In genomic region chr12:45757172-45757571, GRCh38 we compare ENCODE assay signal across 17 cellular contexts. TPM values are rescaled to one million over a fixed set of nuclear protein-coding genes. Genes with fewer than 3 reads are reported as not detected.
DNase-seq lines count a peak whose midpoint lies in the region; ATAC-seq, FAIRE-seq and TF ChIP-seq lines count a peak whose summit lies in the region.
"Had no signal": no experiment of that assay in that cellular context is flagged by ENCODE, and none has a peak within 500 bp of the region (broad histone marks: within the 10 kb centered on the region; RNA-seq: fewer than 3 reads in every experiment).

No MANE protein-coding gene starts in this region.

- 56% methylated on average over 3 of the region's 3 CpGs for WGBS in K562 (ENCODE audit: insufficient coverage, low coverage, missing lambda C conversion rate)

- no peak for TF ChIP-seq CTCF in K562 (IDR thresholded peaks at IDR 0.05 in 2 of 3, conservative IDR thresholded peaks at IDR 0.05 in 1 of 3; ENCODE audit: insufficient read depth in 2 of 3, low read depth in 1 of 3, low read length in 3 of 3)

- peaks cover 8% of the 10 kb centered on the region for H3K36me3 Mint-ChIP-seq in activated naive CD4-positive, alpha-beta T cell treated with anti-CD3 and anti-CD28 coated beads, Interleukin-2, amount 50 U/mL, for 24 hours
- peaks cover 0 to 16% of the 10 kb centered on the region in 2 donors for H3K36me3 Mint-ChIP-seq in activated naive CD4-positive, alpha-beta T cell treated with anti-CD3 and anti-CD28 coated beads, Interleukin-2, amount 50 U/mL, for 72 hours
- peaks cover 14% of the 10 kb centered on the region for H3K36me3 Mint-ChIP-seq in T-cell

- DNase-seq in activated naive CD4-positive, alpha-beta T cell treated with anti-CD3 and anti-CD28 coated beads, Interleukin-2, amount 50 U/mL, for 72 hours (ENCODE audit: low spot score in 2 of 2), result no peak
- DNase-seq in K562 (ENCODE audit: extremely low read depth in 1 of 4, low spot score in 3 of 4) (no peak), DMS53 treated with DMSO at 0.1 percent for 48 hours (lab: John Stamatoyannopoulos, UW; ENCODE audit: unreplicated experiment) (no peak), T-cell (no peak), NCI-H1105 treated with DMSO at 0.1 percent for 48 hours (lab: John Stamatoyannopoulos, UW) (no peak)
- DNase-seq in activated naive CD4-positive, alpha-beta T cell treated with Interleukin-2 at 50 U/mL for 16 hours, result no peak
- DNase-seq: 8988T, NCI-H1092 treated with DMSO at 0.1 percent for 48 hours, NCI-H187, Peyer's patch, Right ventricle myocardium superior had no signal

- 0 out of 2 replicates have a peak, but pooled peaks cover under 1% of the 10 kb centered on the region for H4K20me1 ChIP-seq in K562 (replicated peaks; ENCODE audit: control insufficient read depth, insufficient read depth, low read length)

- H3K27ac Mint-ChIP-seq in activated naive CD4-positive, alpha-beta T cell treated with anti-CD3 and anti-CD28 coated beads, Interleukin-2, amount 50 U/mL, for 24 hours, result peak overlapping the region; percentile 20
- H3K27ac Mint-ChIP-seq in activated naive CD4-positive, alpha-beta T cell treated with anti-CD3 and anti-CD28 coated beads, Interleukin-2, amount 50 U/mL, for 72 hours, result no peak overlapping the region
- peak overlapping the region in 1 of 2 donors; percentile 3 for H3K27ac Mint-ChIP-seq in T-cell

- in situ Hi-C loops in K562 (cut with MboI), result no loop called here

- no peak overlapping the region for H3K4me2 ChIP-seq in K562 (ENCODE audit: insufficient read depth, low read length)
- H3K4me2 ChIP-seq: BLaER1 treated with 17β-estradiol and CSF1 and Interleukin-3, amounts not matched to agents 10 nM and 100 nM; KMS-11 had no signal

- H3K36me3 ChIP-seq in K562 (ENCODE audit: control insufficient read depth, insufficient read depth, low read length), result peaks cover 5% of the 10 kb centered on the region; the same call in 2 of the 3 replicates
- no peaks in the 10 kb centered on the region for H3K36me3 ChIP-seq in muscle layer of duodenum (ENCODE audit: control insufficient read depth in 1 of 2, insufficient read depth in 2 of 2, low read length in 2 of 2)
- H3K36me3 ChIP-seq: MG63, Peyer's patch had no signal

- POLR2A ChIA-PET in K562 (lab: Yijun Ruan, JAX) (interaction anchor here (0.8 to 1.0 kb wide), 2 partner anchors 9 to 30 kb away, joined by 3 read pairs; no protein-coding TSS in a partner anchor), T-cell (lab: Charles Lee) (no interaction called here)

- H3K4me1 Mint-ChIP-seq in activated naive CD4-positive, alpha-beta T cell treated with anti-CD3 and anti-CD28 coated beads, Interleukin-2, amount 50 U/mL, for 24 hours, result peaks cover 88% of the 10 kb centered on the region
- H3K4me1 Mint-ChIP-seq in T-cell, result peaks cover 74 to 80% (median 78%) of the 10 kb centered on the region in 3 donors

- H3K27ac ChIP-seq in K562 (ENCODE audit: extremely low read depth, low read depth, low read length), result peak overlapping the region; percentile 27; the same call in 1 of the 3 replicates
- H3K27ac ChIP-seq in muscle layer of duodenum (ENCODE audit: low read length), result peak overlapping the region; percentile 27
- H3K27ac ChIP-seq: BLaER1 treated with 17β-estradiol and CSF1 and Interleukin-3, amounts not matched to agents 10 nM and 100 nM; HL-60; KMS-11; Peyer's patch had no signal

- no peak for TF ChIP-seq RAD21 in K562 (CRISPR knock-in tag; conservative IDR thresholded peaks at IDR 0.05 in 1 of 2, IDR thresholded peaks at IDR 0.05 in 1 of 2)

- H3K4me1 ChIP-seq in K562 (replicated peaks in 1 of 2; ENCODE audit: control insufficient read depth in 2 of 2, insufficient read depth in 2 of 2, low read length in 2 of 2) (peaks cover 0 to 2% of the 10 kb centered on the region in 2 experiments; a peak in 2 of 5 replicates), muscle layer of duodenum (ENCODE audit: control insufficient read depth in 1 of 2, insufficient read depth in 2 of 2, low read length in 2 of 2) (peaks cover 0 to 18% of the 10 kb centered on the region in 2 donors)

- no peak overlapping the region for H3K4me3 ChIP-seq in K562
- no peak overlapping the region for H3K4me3 ChIP-seq in muscle layer of duodenum (ENCODE audit: low read depth in 1 of 2, low read length in 2 of 2)
- H3K4me3 ChIP-seq: BLaER1 treated with 17β-estradiol and CSF1 and Interleukin-3, amounts not matched to agents 10 nM and 100 nM; MG63; Peyer's patch had no signal

- no peak overlapping the region for H3K4me3 Mint-ChIP-seq in activated naive CD4-positive, alpha-beta T cell treated with anti-CD3 and anti-CD28 coated beads, Interleukin-2, amount 50 U/mL, for 24 hours
- H3K4me3 Mint-ChIP-seq in T-cell, result no peak overlapping the region

- H3K79me2 ChIP-seq in K562 (ENCODE audit: control insufficient read depth, insufficient read depth, low read length), result peaks cover 75% of the 10 kb centered on the region

- no peak for FAIRE-seq in K562 (lab: Jason Lieb, UNC)

- no peak for ATAC-seq in activated naive CD4-positive, alpha-beta T cell treated with anti-CD3 and anti-CD28 coated beads, Interleukin-2, amount 50 U/mL, for 72 hours
- no peak for ATAC-seq in K562
- ATAC-seq in T-cell (replicated peaks in 1 of 4), result no peak

- H2AFZ ChIP-seq in K562 (ENCODE audit: low read depth, low read length), result no peak overlapping the region

- no peaks in the 10 kb centered on the region for H3K9me1 ChIP-seq in K562 (ENCODE audit: control insufficient read depth, insufficient read depth, low read length)

- H3K9ac ChIP-seq in K562 (ENCODE audit: insufficient read depth in 1 of 2, low read depth in 2 of 2, low read length in 2 of 2), result no peak overlapping the region
- H3K9ac ChIP-seq: BLaER1 treated with 17β-estradiol and CSF1 and Interleukin-3, amounts not matched to agents 10 nM and 100 nM; KMS-11 had no signal

- H3K27me3 ChIP-seq in K562 (ENCODE audit: control insufficient read depth in 2 of 2, insufficient read depth in 2 of 2, low read length in 2 of 2), result no peaks in the 10 kb centered on the region
- H3K27me3 ChIP-seq in muscle layer of duodenum (ENCODE audit: low read depth, low read length), result no peaks in the 10 kb centered on the region
- H3K27me3 ChIP-seq: BLaER1 treated with 17β-estradiol and CSF1 and Interleukin-3, amounts not matched to agents 10 nM and 100 nM; MG63; Peyer's patch had no signal

- no peaks in the 10 kb centered on the region for H3K27me3 Mint-ChIP-seq in activated naive CD4-positive, alpha-beta T cell treated with anti-CD3 and anti-CD28 coated beads, Interleukin-2, amount 50 U/mL, for 24 hours
- H3K27me3 Mint-ChIP-seq in T-cell, result no peaks in the 10 kb centered on the region

- H3K9me3 ChIP-seq in K562 (replicated peaks; ENCODE audit: control insufficient read depth, insufficient read depth, low read depth, low read length), result no peaks in the 10 kb centered on the region
- no peaks in the 10 kb centered on the region for H3K9me3 ChIP-seq in muscle layer of duodenum (ENCODE audit: control insufficient read depth in 1 of 2, low read length in 2 of 2)
- H3K9me3 ChIP-seq: BLaER1 treated with 17β-estradiol and CSF1 and Interleukin-3, amounts not matched to agents 10 nM and 100 nM; MG63; Peyer's patch had no signal

- no peaks in the 10 kb centered on the region for H3K9me3 Mint-ChIP-seq in activated naive CD4-positive, alpha-beta T cell treated with anti-CD3 and anti-CD28 coated beads, Interleukin-2, amount 50 U/mL, for 24 hours
- H3K9me3 Mint-ChIP-seq in activated naive CD4-positive, alpha-beta T cell treated with anti-CD3 and anti-CD28 coated beads, Interleukin-2, amount 50 U/mL, for 72 hours, result no peaks in the 10 kb centered on the region
- no peaks in the 10 kb centered on the region for H3K9me3 Mint-ChIP-seq in T-cell

- no peak for TF ChIP-seq POLR2A in K562 (conservative IDR thresholded peaks at IDR 0.05)

- CTCF ChIA-PET in K562 (lab: Yijun Ruan, JAX; ENCODE audit: low intra/inter-chr PET ratio) (no interaction called here), T-cell (lab: Charles Lee) (interaction anchor here in 1 of 2 donors (1.4 kb wide), 1 partner anchor 11 kb away, joined by 3 read pairs; no protein-coding TSS in a partner anchor)

- no TSS peak for BruUV-seq in K562 (replicated peaks; lab: Mats Ljungman, UMichigan)

- no peak for TF ChIP-seq EP300 in K562 (IDR thresholded peaks at IDR 0.05; ENCODE audit: low read length)

- intact Hi-C loops in K562 (cut with micrococcal nuclease), result no loop called here

TF ChIP-seq in K562, 482 proteins besides CTCF, POLR2A, EP300 and RAD21 (continues in another document):
- TF ChIP-seq SRSF3 (IDR thresholded peaks at IDR 0.05; ENCODE audit: insufficient read depth, low read length), result no peak
- TF ChIP-seq DMBX1 (CRISPR knock-in tag; IDR thresholded peaks at IDR 0.05; ENCODE audit: borderline replicate concordance), result no peak
- TF ChIP-seq NFATC3 (IDR thresholded peaks at IDR 0.05), result no peak
- TF ChIP-seq ZNF584 (CRISPR knock-in tag; IDR thresholded peaks at IDR 0.05; ENCODE audit: low read depth), result no peak
- no peak for TF ChIP-seq BCL6 (CRISPR knock-in tag; IDR thresholded peaks at IDR 0.05)
- no peak for TF ChIP-seq ETS2 (tag; IDR thresholded peaks at IDR 0.05; ENCODE audit: borderline replicate concordance, poor library complexity, severe bottlenecking)
- no peak for TF ChIP-seq SMARCA4 (IDR thresholded peaks at IDR 0.05)
- TF ChIP-seq ERF (CRISPR knock-in tag; IDR thresholded peaks at IDR 0.05), result no peak
- TF ChIP-seq ZNF780A (CRISPR knock-in tag; IDR thresholded peaks at IDR 0.05), result no peak
- TF ChIP-seq SMAD4 (CRISPR knock-in tag; conservative IDR thresholded peaks at IDR 0.05), result no peak

RNA-seq across cellular contexts. Expression of gene ARID2, which starts 27.7 kb away (rescaled TPM):
- total RNA-seq in activated naive CD4-positive, alpha-beta T cell treated with anti-CD3 and anti-CD28 coated beads, Interleukin-2, amount 50 U/mL, for 72 hours, result 10 to 100 TPM; 25.7 to 31.5 TPM
- total RNA-seq in K562 (2011; cell fraction: chromatin; rRNA removed; ENCODE audit: low replicate concordance), result 53.0 and 165 TPM in 2 replicates
- total RNA-seq in K562 (2011; cell fraction: nucleolus; rRNA removed), result 24.2 and 39.7 TPM in 2 replicates
- total RNA-seq in K562 (2011; cell fraction: nucleoplasm; rRNA removed), result 73.5 and 95.8 TPM in 2 replicates
- total RNA-seq in K562 (2014; rRNA removed), result 13.6 and 16.7 TPM in 2 replicates
- total RNA-seq in K562 (2014; rRNA removed; fragmentation: Illumina TruSeq; extraction: Trizol), result 30.4 and 32.8 TPM in 2 replicates
- total RNA-seq in K562 (2015; rRNA removed; fragmentation: Illumina TruSeq; extraction: Trizol), result 28.8 and 29.4 TPM in 2 replicates
- 29.5 and 29.6 TPM in 2 replicates for total RNA-seq in K562 (2021)
- 32.3 and 32.7 TPM in 2 replicates for polyA plus RNA-seq in K562 (2011; rRNA removed)
- 21.0 and 25.2 TPM in 2 replicates for polyA plus RNA-seq in K562 (2011; cell fraction: cytosol; rRNA removed)
- 37.9 and 49.7 TPM in 2 replicates for polyA plus RNA-seq in K562 (2011; cell fraction: nucleus; rRNA removed)
- polyA plus RNA-seq in K562 (2012), result 9.2 and 10.8 TPM in 2 replicates
- polyA plus RNA-seq in K562 (2014; fragmentation: Illumina TruSeq; extraction: Trizol), result 17.2 and 20.0 TPM in 2 replicates
- polyA plus RNA-seq in K562 (2014; fragmentation: Nextera tagmentation; extraction: Ambion mirVana), result 10 to 100 TPM; 16.9 to 41.6 TPM
- 11.8 and 13.4 TPM in 2 replicates for polyA plus RNA-seq in K562 (2014; rRNA removed)
- polyA minus RNA-seq in K562 (2011; rRNA and poly(A)+ RNA removed), result 112 and 117 TPM in 2 replicates
- polyA minus RNA-seq in K562 (2011; cell fraction: cytosol; rRNA and poly(A)+ RNA removed), result 24.9 and 33.8 TPM in 2 replicates
- 60.6 and 104 TPM in 2 replicates for polyA minus RNA-seq in K562 (2011; cell fraction: nucleus; rRNA and poly(A)+ RNA removed)
- total RNA-seq in T-cell, result 10 to 100 TPM; 40.2 to 67.6 (median 43.7) TPM
